In the genomic region with DNA sequence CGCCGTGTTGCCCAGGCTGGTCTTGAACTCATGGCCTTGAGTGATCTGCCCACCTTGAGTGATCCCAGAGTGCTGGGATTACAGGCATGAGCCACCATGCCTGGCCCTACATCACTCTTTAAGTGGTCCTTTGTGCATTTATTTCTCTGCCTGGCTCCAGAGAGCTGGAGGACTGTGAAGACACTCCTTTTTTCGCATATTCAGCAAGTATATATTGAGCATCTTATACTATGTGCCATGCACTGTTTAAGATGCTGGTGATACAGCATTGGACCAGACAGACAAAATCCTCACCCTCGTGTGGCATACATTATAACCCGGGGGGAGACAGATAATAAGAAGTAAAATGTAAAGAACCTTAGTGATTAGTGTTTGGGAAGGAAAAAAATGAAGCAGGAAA, we compare ENCODE assay signal across 2 cellular contexts.
TF ChIP-seq lines count a peak whose summit lies in the region.

No MANE protein-coding gene starts in this region.

TF ChIP-seq in IMR-90, 13 proteins besides CTCF, POLR2A, EP300 and RAD21:
- no peak for TF ChIP-seq FOS (IDR thresholded peaks at IDR 0.05; ENCODE audit: low read depth, low read length)
- no peak for TF ChIP-seq MXI1 (IDR thresholded peaks at IDR 0.05; ENCODE audit: borderline replicate concordance, low read depth, low read length)
- TF ChIP-seq CEBPB (IDR thresholded peaks at IDR 0.05; ENCODE audit: low read depth, low read length), result no peak
- TF ChIP-seq BHLHE40 (IDR thresholded peaks at IDR 0.05; ENCODE audit: low read depth, low read length), result no peak

TF ChIP-seq in SK-N-SH, 30 proteins besides CTCF, POLR2A, EP300 and RAD21:
- TF ChIP-seq, protein P1, sequence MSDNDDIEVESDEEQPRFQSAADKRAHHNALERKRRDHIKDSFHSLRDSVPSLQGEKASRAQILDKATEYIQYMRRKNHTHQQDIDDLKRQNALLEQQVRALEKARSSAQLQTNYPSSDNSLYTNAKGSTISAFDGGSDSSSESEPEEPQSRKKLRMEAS (IDR thresholded peaks at IDR 0.05; ENCODE audit: low read depth), result no peak
- TF ChIP-seq, protein P2, sequence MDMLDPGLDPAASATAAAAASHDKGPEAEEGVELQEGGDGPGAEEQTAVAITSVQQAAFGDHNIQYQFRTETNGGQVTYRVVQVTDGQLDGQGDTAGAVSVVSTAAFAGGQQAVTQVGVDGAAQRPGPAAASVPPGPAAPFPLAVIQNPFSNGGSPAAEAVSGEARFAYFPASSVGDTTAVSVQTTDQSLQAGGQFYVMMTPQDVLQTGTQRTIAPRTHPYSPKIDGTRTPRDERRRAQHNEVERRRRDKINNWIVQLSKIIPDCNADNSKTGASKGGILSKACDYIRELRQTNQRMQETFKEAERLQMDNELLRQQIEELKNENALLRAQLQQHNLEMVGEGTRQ (IDR thresholded peaks at IDR 0.05; ENCODE audit: borderline replicate concordance, low read depth, low read length), result no peak
- TF ChIP-seq CHD2 (IDR thresholded peaks at IDR 0.05; ENCODE audit: low read length, partially characterized antibody) (no peak), YY1 (IDR thresholded peaks at IDR 0.05; ENCODE audit: low read depth) (no peak), RCOR1 (IDR thresholded peaks at IDR 0.05; ENCODE audit: low read length) (no peak), SIN3A (IDR thresholded peaks at IDR 0.05; ENCODE audit: borderline replicate concordance, low read depth, low read length) (no peak), EZH2phosphoT487 (IDR thresholded peaks at IDR 0.05; ENCODE audit: borderline replicate concordance, low read depth) (no peak), RXRA (IDR thresholded peaks at IDR 0.05; ENCODE audit: borderline replicate concordance, low read depth) (no peak), FOXJ3 (CRISPR knock-in tag; IDR thresholded peaks at IDR 0.05) (no peak), TAF1 (IDR thresholded peaks at IDR 0.05; ENCODE audit: borderline replicate concordance, low read depth, low read length) (no peak), GATA2 (CRISPR knock-in tag; IDR thresholded peaks at IDR 0.05) (no peak), TCF12 (IDR thresholded peaks at IDR 0.05) (no peak), SMC3 (IDR thresholded peaks at IDR 0.05; ENCODE audit: low read depth, low read length) (no peak), FOSL2 (IDR thresholded peaks at IDR 0.05; ENCODE audit: borderline replicate concordance, low read depth) (no peak), GABPA (IDR thresholded peaks at IDR 0.05; ENCODE audit: low read depth) (no peak), ELF1 (IDR thresholded peaks at IDR 0.05) (no peak)
- TF ChIP-seq, protein P3, sequence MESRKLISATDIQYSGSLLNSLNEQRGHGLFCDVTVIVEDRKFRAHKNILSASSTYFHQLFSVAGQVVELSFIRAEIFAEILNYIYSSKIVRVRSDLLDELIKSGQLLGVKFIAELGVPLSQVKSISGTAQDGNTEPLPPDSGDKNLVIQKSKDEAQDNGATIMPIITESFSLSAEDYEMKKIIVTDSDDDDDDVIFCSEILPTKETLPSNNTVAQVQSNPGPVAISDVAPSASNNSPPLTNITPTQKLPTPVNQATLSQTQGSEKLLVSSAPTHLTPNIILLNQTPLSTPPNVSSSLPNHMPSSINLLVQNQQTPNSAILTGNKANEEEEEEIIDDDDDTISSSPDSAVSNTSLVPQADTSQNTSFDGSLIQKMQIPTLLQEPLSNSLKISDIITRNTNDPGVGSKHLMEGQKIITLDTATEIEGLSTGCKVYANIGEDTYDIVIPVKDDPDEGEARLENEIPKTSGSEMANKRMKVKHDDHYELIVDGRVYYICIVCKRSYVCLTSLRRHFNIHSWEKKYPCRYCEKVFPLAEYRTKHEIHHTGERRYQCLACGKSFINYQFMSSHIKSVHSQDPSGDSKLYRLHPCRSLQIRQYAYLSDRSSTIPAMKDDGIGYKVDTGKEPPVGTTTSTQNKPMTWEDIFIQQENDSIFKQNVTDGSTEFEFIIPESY (IDR thresholded peaks at IDR 0.05; ENCODE audit: borderline replicate concordance, low read depth), result no peak
- TF ChIP-seq, protein P4, sequence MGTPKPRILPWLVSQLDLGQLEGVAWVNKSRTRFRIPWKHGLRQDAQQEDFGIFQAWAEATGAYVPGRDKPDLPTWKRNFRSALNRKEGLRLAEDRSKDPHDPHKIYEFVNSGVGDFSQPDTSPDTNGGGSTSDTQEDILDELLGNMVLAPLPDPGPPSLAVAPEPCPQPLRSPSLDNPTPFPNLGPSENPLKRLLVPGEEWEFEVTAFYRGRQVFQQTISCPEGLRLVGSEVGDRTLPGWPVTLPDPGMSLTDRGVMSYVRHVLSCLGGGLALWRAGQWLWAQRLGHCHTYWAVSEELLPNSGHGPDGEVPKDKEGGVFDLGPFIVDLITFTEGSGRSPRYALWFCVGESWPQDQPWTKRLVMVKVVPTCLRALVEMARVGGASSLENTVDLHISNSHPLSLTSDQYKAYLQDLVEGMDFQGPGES (IDR thresholded peaks at IDR 0.05; ENCODE audit: low read depth, low read length), result no peak
- TF ChIP-seq, protein P5, sequence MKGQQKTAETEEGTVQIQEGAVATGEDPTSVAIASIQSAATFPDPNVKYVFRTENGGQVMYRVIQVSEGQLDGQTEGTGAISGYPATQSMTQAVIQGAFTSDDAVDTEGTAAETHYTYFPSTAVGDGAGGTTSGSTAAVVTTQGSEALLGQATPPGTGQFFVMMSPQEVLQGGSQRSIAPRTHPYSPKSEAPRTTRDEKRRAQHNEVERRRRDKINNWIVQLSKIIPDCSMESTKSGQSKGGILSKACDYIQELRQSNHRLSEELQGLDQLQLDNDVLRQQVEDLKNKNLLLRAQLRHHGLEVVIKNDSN (IDR thresholded peaks at IDR 0.05; ENCODE audit: borderline replicate concordance, low read depth), result no peak
